8 cellular contexts compared by ENCODE assay signal in the genomic region with DNA sequence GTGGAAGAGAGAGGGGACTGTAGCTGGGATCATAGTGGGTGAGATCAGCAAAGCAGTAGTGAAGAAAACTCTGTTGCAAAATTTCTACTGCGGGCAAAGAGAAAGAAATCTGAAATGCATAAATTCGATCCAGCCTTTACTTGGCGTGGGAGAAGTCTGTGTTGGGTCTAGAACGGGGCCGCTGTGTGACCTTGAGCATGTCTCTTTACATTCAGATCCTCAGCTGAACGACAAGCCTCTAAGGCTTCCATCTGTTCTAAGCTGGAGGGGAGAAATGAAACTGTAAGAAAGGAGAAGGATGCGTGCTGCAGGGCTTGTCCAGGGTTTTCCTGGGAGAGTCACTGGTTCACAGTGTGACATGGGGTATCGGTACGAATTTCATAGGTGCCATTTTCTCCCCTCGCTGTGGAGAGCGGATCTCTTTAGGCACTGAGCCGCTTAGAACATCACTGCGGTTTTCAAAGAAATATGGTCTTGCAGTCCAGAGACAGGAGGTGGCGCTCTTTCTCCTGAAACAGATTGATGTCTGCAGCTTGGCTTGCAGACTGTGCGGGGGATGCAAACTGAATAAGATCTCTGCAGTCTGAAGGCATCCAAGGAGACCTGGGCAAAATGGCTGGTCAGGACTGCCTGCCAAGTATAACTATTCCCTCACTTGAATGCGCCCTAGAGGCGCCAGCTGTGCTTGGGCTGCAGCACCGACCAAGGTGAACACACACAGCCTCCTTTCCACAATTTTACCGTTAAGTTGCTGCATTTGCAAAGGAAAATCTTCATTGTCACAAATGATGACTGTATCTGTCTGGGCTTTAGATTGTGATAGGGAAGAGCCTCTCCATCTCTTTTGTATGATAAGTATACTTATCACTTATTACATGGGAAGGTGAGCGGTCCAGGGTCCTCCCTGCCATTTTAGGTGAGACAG.
DNase-seq lines count a peak whose midpoint lies in the region; ATAC-seq and TF ChIP-seq lines count a peak whose summit lies in the region.

No MANE protein-coding gene starts in this region.

- no peaks in the 10 kb centered on the region for H3K4me1 ChIP-seq in IMR-90 (ENCODE audit: control insufficient read depth, insufficient read depth, low read length)
- no peaks in the 10 kb centered on the region for H3K4me1 ChIP-seq in PC-3 (ENCODE audit: insufficient read depth, low read length)
- H3K4me1 ChIP-seq in esophagus squamous epithelium: peaks cover 0 to 13% (median 3%) of the 10 kb centered on the region in 3 donors

- TF ChIP-seq POLR2A in IMR-90 (IDR thresholded peaks at IDR 0.05; ENCODE audit: low read depth, low read length) (no peak), esophagus squamous epithelium (IDR thresholded peaks at IDR 0.05) (no peak)

- no peak overlapping the region for H4K8ac ChIP-seq in IMR-90 (ENCODE audit: low read depth in 2 of 2, low read length in 2 of 2)

- H2BK120ac ChIP-seq in IMR-90 (ENCODE audit: low read depth, low read length): no peak overlapping the region

- ATAC-seq in GM19467 (IDR thresholded peaks at IDR 0.05; ENCODE audit: unreplicated experiment) (peak; percentile 77), IMR-90 (ENCODE audit: low read depth) (peak; percentile 98), PC-3 (peak; percentile 94)
- ATAC-seq in stimulated activated naive CD8-positive, alpha-beta T cell treated with anti-CD3 and anti-CD28 coated beads, Interleukin-15, Interleukin-2, amounts not matched to agents 100 U/mL and 50 U/mL, for 24 hours: peak; percentile 88

- H4K91ac ChIP-seq in IMR-90 (ENCODE audit: insufficient read depth, low read depth, low read length): no peak overlapping the region

- POLR2A ChIA-PET in IMR-90 (lab: Charles Lee; ENCODE audit: unreplicated experiment): no interaction called here
- POLR2A ChIA-PET in PC-3 (lab: Charles Lee; ENCODE audit: unreplicated experiment): interaction anchor here (0.6 to 1.0 kb wide), 2 partner anchors 97 to 654 kb away, joined by 3 to 5 read pairs; no protein-coding TSS in a partner anchor

- no peak overlapping the region for H3K23ac ChIP-seq in IMR-90 (ENCODE audit: low read depth, low read length)

- 16% methylated on average over 7 of the region's 20 CpGs; no CpG with 5 or more reads in 1 of the 2 experiments for WGBS in IMR-90 (ENCODE audit: extremely low coverage in 2 of 2, insufficient read length in 1 of 2), 2 experiments
- 34% methylated on average over 16 to 20 of the region's 20 CpGs for WGBS in esophagus squamous epithelium, 2 donors

- in situ Hi-C loops in IMR-90 (cut with MboI; ENCODE audit: low sequenced_read_pairs): loop anchor here (5.0 to 10.0 kb wide), 2 partner anchors 133 to 905 kb away; no protein-coding TSS in a partner anchor

- CTCF ChIA-PET in IMR-90 (lab: Yijun Ruan, JAX): interaction anchor here (0.6 to 2.5 kb wide), 11 partner anchors 12 to 909 kb away, joined by 3 to 12 read pairs (median 3); no protein-coding TSS in a partner anchor
- CTCF ChIA-PET in PC-3 (lab: Charles Lee): interaction anchor here (0.6 to 1.8 kb wide), 6 partner anchors 33 to 908 kb away, joined by 3 to 28 read pairs (median 4); no protein-coding TSS in a partner anchor

- H3K79me2 ChIP-seq in PC-3 (ENCODE audit: low read length) (no peaks in the 10 kb centered on the region), neural cell (replicated peaks; ENCODE audit: insufficient read depth, low read length) (no peaks in the 10 kb centered on the region)

- H2BK20ac ChIP-seq in IMR-90 (ENCODE audit: low read depth, low read length): no peak overlapping the region

- TF ChIP-seq RAD21 in IMR-90 (IDR thresholded peaks at IDR 0.05; ENCODE audit: low read length) (peak; percentile 93), neural cell (conservative IDR thresholded peaks at IDR 0.05) (peak; percentile 81)

- TF ChIP-seq EP300 in neural cell (conservative IDR thresholded peaks at IDR 0.05; ENCODE audit: poor library complexity, severe bottlenecking): no peak

- no peak overlapping the region for H3K14ac ChIP-seq in IMR-90 (replicated peaks; ENCODE audit: low read depth, low read length)

- H3F3A ChIP-seq in PC-3 (ENCODE audit: low read length, unreplicated experiment) (no peaks in the 10 kb centered on the region), neural cell (ENCODE audit: insufficient read depth, low read length, poor library complexity, severe bottlenecking) (no peaks in the 10 kb centered on the region)

- no peak overlapping the region for H3K56ac ChIP-seq in IMR-90 (ENCODE audit: extremely low read depth, insufficient read depth, low read length)

- intact Hi-C loops in IMR-90 (cut with micrococcal nuclease) (loop anchor here (1.0 kb wide), 4 partner anchors 97 to 909 kb away; no protein-coding TSS in a partner anchor), PC-3 (cut with micrococcal nuclease) (loop anchor here (1.0 to 5.0 kb wide), 3 partner anchors 97 to 908 kb away; no protein-coding TSS in a partner anchor), esophagus squamous epithelium (cut with DNase I) (loop anchor here (10.0 kb wide), 1 partner anchor 145 kb away; no protein-coding TSS in a partner anchor)

- H2AK5ac ChIP-seq in IMR-90 (ENCODE audit: low read depth, low read length): no peak overlapping the region

- H3K18ac ChIP-seq in IMR-90 (ENCODE audit: low read depth, low read length): no peak overlapping the region

- peak; percentile 89 for TF ChIP-seq CTCF in IMR-90 (conservative IDR thresholded peaks at IDR 0.05; ENCODE audit: low read depth, low read length)
- peak; percentile 96 for TF ChIP-seq CTCF in PC-3 (conservative IDR thresholded peaks at IDR 0.05; ENCODE audit: low read depth, low read length)
- peak in 5 of 6 experiments; percentile 54 to 84 (median 70) for TF ChIP-seq CTCF in esophagus squamous epithelium (IDR thresholded peaks at IDR 0.05)
- TF ChIP-seq CTCF in neural cell (IDR thresholded peaks at IDR 0.05; ENCODE audit: poor library complexity, severe bottlenecking): peak; percentile 78

- no peak overlapping the region for H2BK5ac ChIP-seq in IMR-90 (ENCODE audit: low read depth, low read length, poor library complexity, severe bottlenecking)

- H3K4me3 ChIP-seq in IMR-90 (ENCODE audit: insufficient read depth, low read depth, low read length): peak overlapping the region; percentile 24; the same call in 1 of the 2 replicates
- H3K4me3 ChIP-seq in PC-3 (ENCODE audit: low read length): peak overlapping the region; percentile 57
- H3K4me3 ChIP-seq in esophagus squamous epithelium: peak overlapping the region in 1 of 4 donors; percentile 46
- no peak overlapping the region for H3K4me3 ChIP-seq in neural cell (ENCODE audit: low read length)

- H3K9me1 ChIP-seq in IMR-90 (ENCODE audit: insufficient read depth, low read length): no peaks in the 10 kb centered on the region

- BruUV-seq in IMR-90 (replicated peaks; lab: Mats Ljungman, UMichigan) (no TSS peak), PC-3 (replicated peaks; lab: Mats Ljungman, UMichigan) (no TSS peak)

- no peak overlapping the region for H4K5ac ChIP-seq in IMR-90 (ENCODE audit: low read depth, low read length)

- H3K36me3 ChIP-seq in IMR-90 (ENCODE audit: control insufficient read depth, insufficient read depth, low read length): no peaks in the 10 kb centered on the region
- no peaks in the 10 kb centered on the region for H3K36me3 ChIP-seq in PC-3 (ENCODE audit: low read depth, low read length)
- H3K36me3 ChIP-seq in esophagus squamous epithelium: no peaks in the 10 kb centered on the region
- H3K36me3 ChIP-seq in neural cell (ENCODE audit: insufficient read depth, low read length): no peaks in the 10 kb centered on the region

- H3K27ac ChIP-seq in IMR-90 (ENCODE audit: insufficient read depth, low read length) (no peak overlapping the region), PC-3 (ENCODE audit: low read length) (no peak overlapping the region), esophagus squamous epithelium (no peak overlapping the region), neural cell (ENCODE audit: low read length) (no peak overlapping the region)

- H3K27me3 ChIP-seq in IMR-90 (ENCODE audit: control insufficient read depth, insufficient read depth, low read length) (peaks cover 5% of the 10 kb centered on the region; the same call in 1 of the 2 replicates), PC-3 (ENCODE audit: low read length) (no peaks in the 10 kb centered on the region), esophagus squamous epithelium (no peaks in the 10 kb centered on the region), neural cell (ENCODE audit: insufficient read depth, low read depth, low read length) (no peaks in the 10 kb centered on the region)

- dilution Hi-C loops in IMR-90 (cut with HindIII; ENCODE audit: low sequenced_read_pairs, unreplicated experiment): no loop called here

- H3K9ac ChIP-seq in IMR-90 (ENCODE audit: low read depth, low read length) (no peak overlapping the region; the same call in 1 of the 2 replicates), PC-3 (ENCODE audit: low read length) (no peak overlapping the region), neural cell (ENCODE audit: low read length) (no peak overlapping the region)

- H3K9me3 ChIP-seq in IMR-90 (ENCODE audit: control insufficient read depth, insufficient read depth, low read length): no peaks in the 10 kb centered on the region
- no peaks in the 10 kb centered on the region for H3K9me3 ChIP-seq in PC-3 (ENCODE audit: low read length)
- no peaks in the 10 kb centered on the region for H3K9me3 ChIP-seq in esophagus squamous epithelium
- no peaks in the 10 kb centered on the region for H3K9me3 ChIP-seq in neural cell (ENCODE audit: low read length)

- H2AFZ ChIP-seq in IMR-90 (replicated peaks; ENCODE audit: low read length, poor library complexity) (peak overlapping the region; percentile 67), PC-3 (ENCODE audit: low read length) (peak overlapping the region; percentile 77), neural cell (ENCODE audit: low read depth, low read length) (peak overlapping the region; percentile 10)

- no peak overlapping the region for H2AK9ac ChIP-seq in IMR-90 (replicated peaks; ENCODE audit: low read depth, low read length, poor library complexity)

- H4K20me1 ChIP-seq in IMR-90 (ENCODE audit: insufficient read depth, low read length): no peaks in the 10 kb centered on the region
- H4K20me1 ChIP-seq in PC-3 (ENCODE audit: low read length): no peaks in the 10 kb centered on the region
- no peaks in the 10 kb centered on the region for H4K20me1 ChIP-seq in neural cell (ENCODE audit: insufficient read depth)

- H2BK15ac ChIP-seq in IMR-90 (ENCODE audit: low read depth, low read length): no peak overlapping the region

- H3K4ac ChIP-seq in IMR-90 (ENCODE audit: low read depth, low read length): no peak overlapping the region

- DNase-seq in CMK (ENCODE audit: low read depth) (peak; percentile 77), IMR-90 (peak; percentile 84), PC-3 (peak; percentile 96), esophagus squamous epithelium (lab: John Stamatoyannopoulos, UW) (no peak)
- peak; percentile 70 for DNase-seq in activated T-cell treated with anti-CD3 and anti-CD28 coated beads, Interleukin-2, amount 50 U/mL, for 1 hour
- DNase-seq in stimulated activated naive CD8-positive, alpha-beta T cell treated with anti-CD3 and anti-CD28 coated beads, Interleukin-15, Interleukin-2, amounts not matched to agents 100 U/mL and 50 U/mL, for 24 hours: peak; percentile 85

- no peaks in the 10 kb centered on the region for H3K79me1 ChIP-seq in IMR-90 (ENCODE audit: low read depth in 1 of 2, low read length in 2 of 2)

- peak overlapping the region; percentile 85 for H3K4me2 ChIP-seq in IMR-90 (ENCODE audit: low read depth, low read length)
- peak overlapping the region; percentile 83 for H3K4me2 ChIP-seq in PC-3 (ENCODE audit: low read length)
- H3K4me2 ChIP-seq in neural cell (ENCODE audit: low read length): no peak overlapping the region

- H3K9me2 ChIP-seq in PC-3 (replicated peaks; ENCODE audit: low read length): no peaks in the 10 kb centered on the region
- no peaks in the 10 kb centered on the region for H3K9me2 ChIP-seq in neural cell (ENCODE audit: insufficient read depth, low read length)

Comparison
In these comparisons a context has a peak if more than half of its experiments do, and no peak if none do; other contexts are left out.
1. H2AFZ ChIP-seq: peak in every context shown above with its lines; median percentile 77 in PC-3; 67 in IMR-90; 10 in neural cell.